In genomic region chr2:12816379-12817306, GRCh38 we compare ENCODE assay signal across 14 cellular contexts.
DNase-seq lines count a peak whose midpoint lies in the region; ATAC-seq, FAIRE-seq and TF ChIP-seq lines count a peak whose summit lies in the region.
"Had no signal": no experiment of that assay in that cellular context is flagged by ENCODE, and none has a peak within 500 bp of the region (broad histone marks: within the 10 kb centered on the region; RNA-seq: fewer than 3 reads in every experiment).

No MANE protein-coding gene starts in this region.

- no TSS peak for BruUV-seq in PC-3 (replicated peaks; lab: Mats Ljungman, UMichigan)

- peak; percentile 9 for DNase-seq in activated CD4-positive, alpha-beta T cell treated with anti-CD3 and anti-CD28 coated beads, Interleukin-2, amount 10 ng/mL, durations not matched to agents 7 days and 5 days
- no peak for DNase-seq in activated CD4-positive, alpha-beta T cell treated with anti-CD3 and anti-CD28 coated beads for 1 hour
- DNase-seq in PC-3 (peak; percentile 75), bronchial epithelial cell (ENCODE audit: low read depth) (peak; percentile 92), osteoblast (ENCODE audit: insufficient read length, low spot score, missing footprints) (peak; percentile 6), cerebellum (ENCODE audit: low spot score) (no peak), thyroid gland (no peak), T-helper 9 cell (no peak)
- DNase-seq: ACHN, H9, NCI-H2029, NCI-H82 had no signal

- peaks cover 27% of the 10 kb centered on the region for H3K4me1 ChIP-seq in PC-3 (ENCODE audit: insufficient read depth, low read length)
- H3K4me1 ChIP-seq in osteoblast (ENCODE audit: insufficient read depth, low read length), result peaks cover 44% of the 10 kb centered on the region
- H3K4me1 ChIP-seq in thyroid gland, result peaks cover 0 to 4% of the 10 kb centered on the region in 2 donors
- H3K4me1 ChIP-seq: neural progenitor cell had no signal

- POLR2A ChIA-PET in activated CD4-positive, alpha-beta T cell treated with anti-CD3 and anti-CD28 coated beads, Interleukin-2, amount 10 ng/mL, durations not matched to agents 7 days and 5 days (lab: Charles Lee), result no interaction called here
- POLR2A ChIA-PET in PC-3 (lab: Charles Lee; ENCODE audit: unreplicated experiment), result no interaction called here

- peak overlapping the region; percentile 71 for H3K27ac Mint-ChIP-seq in activated CD4-positive, alpha-beta T cell treated with anti-CD3 and anti-CD28 coated beads, Interleukin-2, amount 10 ng/mL, durations not matched to agents 7 days and 5 days
- H3K27ac Mint-ChIP-seq: H9, neural progenitor cell had no signal

- no peaks in the 10 kb centered on the region for H3K36me3 Mint-ChIP-seq in activated CD4-positive, alpha-beta T cell treated with anti-CD3 and anti-CD28 coated beads, Interleukin-2, amount 10 ng/mL, durations not matched to agents 7 days and 5 days (ENCODE audit: low read depth)
- H3K36me3 Mint-ChIP-seq: neural progenitor cell had no signal

- CTCF ChIA-PET in activated CD4-positive, alpha-beta T cell treated with anti-CD3 and anti-CD28 coated beads, Interleukin-2, amount 10 ng/mL, durations not matched to agents 7 days and 5 days (lab: Charles Lee), result interaction anchor here (1.3 to 1.5 kb wide), 2 partner anchors 10 to 43 kb away, joined by 3 to 5 read pairs; no protein-coding TSS in a partner anchor
- CTCF ChIA-PET in PC-3 (lab: Charles Lee), result no interaction called here

- H3K4me3 ChIP-seq in PC-3 (ENCODE audit: low read length) (no peak overlapping the region), bronchial epithelial cell (ENCODE audit: low read depth, low read length) (no peak overlapping the region), osteoblast (ENCODE audit: insufficient read depth, low read length) (no peak overlapping the region), thyroid gland (replicated peaks in 1 of 3) (no peak overlapping the region)
- H3K4me3 ChIP-seq: neural progenitor cell, SJSA1 had no signal

- H3F3A ChIP-seq in PC-3 (ENCODE audit: low read length, unreplicated experiment), result no peaks in the 10 kb centered on the region

- H2AFZ ChIP-seq in PC-3 (ENCODE audit: low read length), result no peak overlapping the region
- H2AFZ ChIP-seq in osteoblast (ENCODE audit: low read length), result peak overlapping the region; percentile 11
- H2AFZ ChIP-seq: neural progenitor cell had no signal

- ATAC-seq in PC-3, result peak; percentile 58

- no peak for TF ChIP-seq POLR2A in thyroid gland (IDR thresholded peaks at IDR 0.05)

- WGBS in thyroid gland, 2 donors, result 79 to 83% methylated on average over 4 of the region's 4 CpGs

- no peaks in the 10 kb centered on the region for H3K9me2 ChIP-seq in PC-3 (replicated peaks; ENCODE audit: low read length)

- no peaks in the 10 kb centered on the region for H4K20me1 ChIP-seq in PC-3 (ENCODE audit: low read length)
- no peaks in the 10 kb centered on the region for H4K20me1 ChIP-seq in osteoblast (ENCODE audit: insufficient read depth, low read length)

- H3K4me3 Mint-ChIP-seq in activated CD4-positive, alpha-beta T cell treated with anti-CD3 and anti-CD28 coated beads, Interleukin-2, amount 10 ng/mL, durations not matched to agents 7 days and 5 days, result no peak overlapping the region
- H3K4me3 Mint-ChIP-seq: H9, neural progenitor cell had no signal

- H3K4me1 Mint-ChIP-seq in activated CD4-positive, alpha-beta T cell treated with anti-CD3 and anti-CD28 coated beads, Interleukin-2, amount 10 ng/mL, durations not matched to agents 7 days and 5 days, result peaks cover 17% of the 10 kb centered on the region

- H3K9ac ChIP-seq in PC-3 (ENCODE audit: low read length), result no peak overlapping the region
- H3K9ac ChIP-seq: neural progenitor cell had no signal

- H3K36me3 ChIP-seq in PC-3 (ENCODE audit: low read depth, low read length), result no peaks in the 10 kb centered on the region
- no peaks in the 10 kb centered on the region for H3K36me3 ChIP-seq in bronchial epithelial cell (ENCODE audit: control insufficient read depth, insufficient read depth, low read length)
- no peaks in the 10 kb centered on the region for H3K36me3 ChIP-seq in osteoblast (ENCODE audit: insufficient read depth, low read length)
- H3K36me3 ChIP-seq in thyroid gland, result no peaks in the 10 kb centered on the region
- H3K36me3 ChIP-seq: neural progenitor cell, SJSA1 had no signal

- FAIRE-seq in bronchial epithelial cell (lab: Jason Lieb, UNC), result peak; percentile 13

- H3K27me3 ChIP-seq in PC-3 (ENCODE audit: low read length), result no peaks in the 10 kb centered on the region
- H3K27me3 ChIP-seq in bronchial epithelial cell (ENCODE audit: control insufficient read depth, insufficient read depth, low read length), result no peaks in the 10 kb centered on the region
- no peaks in the 10 kb centered on the region for H3K27me3 ChIP-seq in osteoblast (ENCODE audit: insufficient read depth, low read length)
- H3K27me3 ChIP-seq in thyroid gland, result no peaks in the 10 kb centered on the region
- H3K27me3 ChIP-seq: neural progenitor cell, SJSA1 had no signal

- H3K27me3 Mint-ChIP-seq in activated CD4-positive, alpha-beta T cell treated with anti-CD3 and anti-CD28 coated beads, Interleukin-2, amount 10 ng/mL, durations not matched to agents 7 days and 5 days, result peaks cover 8% of the 10 kb centered on the region

- H3K27ac ChIP-seq in PC-3 (ENCODE audit: low read length), result no peak overlapping the region
- peak overlapping the region; percentile 29 for H3K27ac ChIP-seq in osteoblast (ENCODE audit: low read depth, low read length)
- H3K27ac ChIP-seq in thyroid gland, result no peak overlapping the region
- H3K27ac ChIP-seq: neural progenitor cell, SJSA1 had no signal

- H3K79me2 ChIP-seq in PC-3 (ENCODE audit: low read length) (no peaks in the 10 kb centered on the region), osteoblast (ENCODE audit: insufficient read depth, low read length) (no peaks in the 10 kb centered on the region)

- peaks cover 4% of the 10 kb centered on the region for H3K9me3 Mint-ChIP-seq in activated CD4-positive, alpha-beta T cell treated with anti-CD3 and anti-CD28 coated beads, Interleukin-2, amount 10 ng/mL, durations not matched to agents 7 days and 5 days
- H3K9me3 Mint-ChIP-seq: H9, neural progenitor cell had no signal

- H3K4me2 ChIP-seq in PC-3 (ENCODE audit: low read length), result no peak overlapping the region
- H3K4me2 ChIP-seq in osteoblast (ENCODE audit: insufficient read depth, low read length), result no peak overlapping the region
- H3K4me2 ChIP-seq: neural progenitor cell had no signal

- intact Hi-C loops in PC-3 (cut with micrococcal nuclease), result no loop called here
- intact Hi-C loops in thyroid gland (cut with DNase I), result no loop called here

- TF ChIP-seq CTCF in PC-3 (conservative IDR thresholded peaks at IDR 0.05; ENCODE audit: low read depth, low read length) (no peak), bronchial epithelial cell (IDR thresholded peaks at IDR 0.05; ENCODE audit: insufficient read depth, low read length, severe bottlenecking) (no peak), osteoblast (IDR thresholded peaks at IDR 0.05; ENCODE audit: extremely low read depth, low read depth, low read length) (no peak), thyroid gland (IDR thresholded peaks at IDR 0.05) (no peak)

- H3K9me3 ChIP-seq in PC-3 (ENCODE audit: low read length) (no peaks in the 10 kb centered on the region), osteoblast (ENCODE audit: low read depth, low read length) (no peaks in the 10 kb centered on the region), thyroid gland (no peaks in the 10 kb centered on the region)
- H3K9me3 ChIP-seq: SJSA1 had no signal

Comparison
In these comparisons a context has a peak if more than half of its experiments do, and no peak if none do; other contexts are left out.
1. DNase-seq: peak in activated CD4-positive, alpha-beta T cell treated with anti-CD3 and anti-CD28 coated beads, Interleukin-2, amount 10 ng/mL, durations not matched to agents 7 days and 5 days (single experiment), PC-3 (single experiment), bronchial epithelial cell (single experiment) and osteoblast (single experiment); none in activated CD4-positive, alpha-beta T cell treated with anti-CD3 and anti-CD28 coated beads for 1 hour (single experiment), cerebellum (single experiment), thyroid gland (0 of 2) and T-helper 9 cell (single experiment).